Comparison of ENCODE assay signal across 16 cellular contexts in genomic region chr12:57717846-57718640, GRCh38. TPM values are rescaled to one million over a fixed set of nuclear protein-coding genes. Genes with fewer than 3 reads are reported as not detected.
A peak's percentile ranks its signal among the peaks of the same experiment; 100 is the strongest.
DNase-seq lines count a peak whose midpoint lies in the region; ATAC-seq, FAIRE-seq and TF ChIP-seq lines count a peak whose summit lies in the region.
"Had no signal": no experiment of that assay in that cellular context is flagged by ENCODE, and none has a peak within 500 bp of the region (broad histone marks: within the 10 kb centered on the region; RNA-seq: fewer than 3 reads in every experiment).

No MANE protein-coding gene starts in this region.

- H3K36me3 ChIP-seq in Caco-2 (ENCODE audit: control insufficient read depth, insufficient read depth, low read length) = no peaks in the 10 kb centered on the region
- H3K36me3 ChIP-seq in K562 (ENCODE audit: control insufficient read depth, insufficient read depth, low read length) = peaks cover 52% of the 10 kb centered on the region; the same call in 2 of the 3 replicates
- peaks cover 36% of the 10 kb centered on the region for H3K36me3 ChIP-seq in osteoblast (ENCODE audit: insufficient read depth, low read length)
- H3K36me3 ChIP-seq in effector memory CD4-positive, alpha-beta T cell (ENCODE audit: control insufficient read depth, insufficient read depth, low read length) = peaks cover 68% of the 10 kb centered on the region

- no peak for FAIRE-seq in K562 (lab: Jason Lieb, UNC)
- FAIRE-seq: GM18507 had no signal

- WGBS in K562 (ENCODE audit: insufficient coverage, low coverage, missing lambda C conversion rate) = 93% methylated on average over 14 of the region's 22 CpGs

- no peaks in the 10 kb centered on the region for H4K20me1 ChIP-seq in K562 (replicated peaks; ENCODE audit: control insufficient read depth, insufficient read depth, low read length)
- no peaks in the 10 kb centered on the region for H4K20me1 ChIP-seq in osteoblast (ENCODE audit: insufficient read depth, low read length)

- DNase-seq in activated CD8-positive, alpha-beta memory T cell treated with anti-CD3 and anti-CD28 coated beads, Interleukin-2, amount 10 ng/mL, durations not matched to agents 7 days and 5 days = no peak
- no peak for DNase-seq in activated CD8-positive, alpha-beta memory T cell treated with anti-CD3 and anti-CD28 coated beads, Interleukin-2, amount 50 U/mL, for 48 hours
- DNase-seq in Caco-2 = no peak
- DNase-seq in K562 (ENCODE audit: extremely low read depth in 1 of 4, low spot score in 3 of 4) = no peak
- peak; percentile 37 for DNase-seq in osteoblast (ENCODE audit: insufficient read length, low spot score, missing footprints)
- no peak for DNase-seq in central memory CD4-positive, alpha-beta T cell
- DNase-seq in activated naive CD8-positive, alpha-beta T cell treated with anti-CD3 and anti-CD28 coated beads for 36 hours = no peak
- no peak for DNase-seq in effector memory CD4-positive, alpha-beta T cell
- DNase-seq: HCEC 1CT, Karpas-422, NCI-H1417, NCI-H2029 treated with DMSO at 0.1 percent for 48 hours, NCI-H524, SIG-M5 had no signal

- H3K4me3 ChIP-seq in Caco-2 (ENCODE audit: low read depth, low read length) = no peak overlapping the region
- no peak overlapping the region for H3K4me3 ChIP-seq in K562
- no peak overlapping the region for H3K4me3 ChIP-seq in osteoblast (ENCODE audit: insufficient read depth, low read length)
- H3K4me3 ChIP-seq in effector memory CD4-positive, alpha-beta T cell (ENCODE audit: insufficient read depth, low read depth, low read length, poor library complexity, severe bottlenecking) = no peak overlapping the region

- ATAC-seq in activated CD8-positive, alpha-beta memory T cell treated with anti-CD3 and anti-CD28 coated beads, Interleukin-2, amount 10 ng/mL, durations not matched to agents 7 days and 5 days = no peak
- no peak for ATAC-seq in K562

- CTCF ChIA-PET in activated CD8-positive, alpha-beta memory T cell treated with anti-CD3 and anti-CD28 coated beads, Interleukin-2, amount 10 ng/mL, durations not matched to agents 7 days and 5 days (lab: Charles Lee) = interaction anchor here (1.2 to 1.4 kb wide), 2 partner anchors 13 to 23 kb away, joined by 3 read pairs; no protein-coding TSS in a partner anchor
- CTCF ChIA-PET in Caco-2 (lab: Charles Lee) (no interaction called here), K562 (lab: Yijun Ruan, JAX; ENCODE audit: low intra/inter-chr PET ratio) (no interaction called here)

- no peak overlapping the region for H3K9ac ChIP-seq in K562 (ENCODE audit: insufficient read depth in 1 of 2, low read depth in 2 of 2, low read length in 2 of 2)

- H3K79me2 ChIP-seq in K562 (ENCODE audit: control insufficient read depth, insufficient read depth, low read length) (no peaks in the 10 kb centered on the region), osteoblast (ENCODE audit: insufficient read depth, low read length) (no peaks in the 10 kb centered on the region)

- no peaks in the 10 kb centered on the region for H3K27me3 Mint-ChIP-seq in activated CD8-positive, alpha-beta memory T cell treated with anti-CD3 and anti-CD28 coated beads, Interleukin-2, amount 10 ng/mL, durations not matched to agents 7 days and 5 days
- no peaks in the 10 kb centered on the region for H3K27me3 Mint-ChIP-seq in Caco-2 (ENCODE audit: insufficient read depth, unreplicated experiment)
- no peaks in the 10 kb centered on the region for H3K27me3 Mint-ChIP-seq in activated naive CD8-positive, alpha-beta T cell treated with anti-CD3 and anti-CD28 coated beads for 36 hours

- H3K9me3 Mint-ChIP-seq in activated CD8-positive, alpha-beta memory T cell treated with anti-CD3 and anti-CD28 coated beads, Interleukin-2, amount 10 ng/mL, durations not matched to agents 7 days and 5 days (ENCODE audit: low read depth) = no peaks in the 10 kb centered on the region
- H3K9me3 Mint-ChIP-seq in Caco-2 (ENCODE audit: unreplicated experiment) = no peaks in the 10 kb centered on the region
- no peaks in the 10 kb centered on the region for H3K9me3 Mint-ChIP-seq in activated naive CD8-positive, alpha-beta T cell treated with anti-CD3 and anti-CD28 coated beads for 36 hours

- TF ChIP-seq EP300 in K562 (IDR thresholded peaks at IDR 0.05; ENCODE audit: low read length) = no peak

- H3K4me1 ChIP-seq in Caco-2 = no peaks in the 10 kb centered on the region
- H3K4me1 ChIP-seq in K562 (replicated peaks in 1 of 2; ENCODE audit: control insufficient read depth in 2 of 2, insufficient read depth in 2 of 2, low read length in 2 of 2) = no peaks in the 10 kb centered on the region
- H3K4me1 ChIP-seq in osteoblast (ENCODE audit: insufficient read depth, low read length) = no peaks in the 10 kb centered on the region
- no peaks in the 10 kb centered on the region for H3K4me1 ChIP-seq in effector memory CD4-positive, alpha-beta T cell (ENCODE audit: control insufficient read depth, insufficient read depth, low read length, poor library complexity, severe bottlenecking)

- H3K9me3 ChIP-seq in Caco-2 = no peaks in the 10 kb centered on the region
- no peaks in the 10 kb centered on the region for H3K9me3 ChIP-seq in K562 (replicated peaks; ENCODE audit: control insufficient read depth, insufficient read depth, low read depth, low read length)
- no peaks in the 10 kb centered on the region for H3K9me3 ChIP-seq in osteoblast (ENCODE audit: low read depth, low read length)
- H3K9me3 ChIP-seq in effector memory CD4-positive, alpha-beta T cell (ENCODE audit: control insufficient read depth, low read length) = no peaks in the 10 kb centered on the region

- no peak for TF ChIP-seq POLR2A in K562 (conservative IDR thresholded peaks at IDR 0.05)

- no peak overlapping the region for H3K4me3 Mint-ChIP-seq in activated CD8-positive, alpha-beta memory T cell treated with anti-CD3 and anti-CD28 coated beads, Interleukin-2, amount 10 ng/mL, durations not matched to agents 7 days and 5 days
- no peak overlapping the region for H3K4me3 Mint-ChIP-seq in Caco-2 (ENCODE audit: unreplicated experiment)
- no peak overlapping the region for H3K4me3 Mint-ChIP-seq in activated naive CD8-positive, alpha-beta T cell treated with anti-CD3 and anti-CD28 coated beads for 36 hours

- POLR2A ChIA-PET in Caco-2 (lab: Charles Lee) = no interaction called here
- POLR2A ChIA-PET in K562 (lab: Yijun Ruan, JAX) = interaction anchor here (0.9 to 1.1 kb wide), 2 partner anchors 11 to 24 kb away, joined by 4 to 5 read pairs; partner anchors contain the start of gene OS9

- no peak overlapping the region for H3K27ac ChIP-seq in K562 (ENCODE audit: extremely low read depth, low read depth, low read length)
- no peak overlapping the region for H3K27ac ChIP-seq in osteoblast (ENCODE audit: low read depth, low read length)
- H3K27ac ChIP-seq in effector memory CD4-positive, alpha-beta T cell (ENCODE audit: insufficient read depth, low read length, poor library complexity, severe bottlenecking) = no peak overlapping the region
- H3K27ac ChIP-seq: C4-2B had no signal

- H3K9me1 ChIP-seq in K562 (ENCODE audit: control insufficient read depth, insufficient read depth, low read length) = no peaks in the 10 kb centered on the region

- H3K27me3 ChIP-seq in Caco-2 (replicated peaks; ENCODE audit: control insufficient read depth, insufficient read depth, low read length) = no peaks in the 10 kb centered on the region
- no peaks in the 10 kb centered on the region for H3K27me3 ChIP-seq in K562 (ENCODE audit: control insufficient read depth in 2 of 2, insufficient read depth in 2 of 2, low read length in 2 of 2)
- no peaks in the 10 kb centered on the region for H3K27me3 ChIP-seq in osteoblast (ENCODE audit: insufficient read depth, low read length)
- no peaks in the 10 kb centered on the region for H3K27me3 ChIP-seq in effector memory CD4-positive, alpha-beta T cell (replicated peaks; ENCODE audit: control insufficient read depth, insufficient read depth, low read length, poor library complexity, severe bottlenecking)

- H3K36me3 Mint-ChIP-seq in activated CD8-positive, alpha-beta memory T cell treated with anti-CD3 and anti-CD28 coated beads, Interleukin-2, amount 10 ng/mL, durations not matched to agents 7 days and 5 days = peaks cover 23% of the 10 kb centered on the region
- H3K36me3 Mint-ChIP-seq in Caco-2 (ENCODE audit: insufficient read depth, unreplicated experiment) = peaks cover 12% of the 10 kb centered on the region
- peaks cover 25% of the 10 kb centered on the region for H3K36me3 Mint-ChIP-seq in activated naive CD8-positive, alpha-beta T cell treated with anti-CD3 and anti-CD28 coated beads for 36 hours

- H2AFZ ChIP-seq in K562 (ENCODE audit: low read depth, low read length) (no peak overlapping the region), osteoblast (ENCODE audit: low read length) (no peak overlapping the region)

- no peak for TF ChIP-seq RAD21 in K562 (CRISPR knock-in tag; conservative IDR thresholded peaks at IDR 0.05 in 1 of 2, IDR thresholded peaks at IDR 0.05 in 1 of 2)

- H3K4me2 ChIP-seq in K562 (ENCODE audit: insufficient read depth, low read length) (no peak overlapping the region), osteoblast (ENCODE audit: insufficient read depth, low read length) (no peak overlapping the region)

- in situ Hi-C loops in K562 (cut with MboI) = no loop called here

- intact Hi-C loops in Caco-2 (cut with micrococcal nuclease; ENCODE audit: unreplicated experiment) = no loop called here
- intact Hi-C loops in K562 (cut with micrococcal nuclease) = no loop called here

- TSS peak; percentile 16 for BruUV-seq in Caco-2 (replicated peaks; lab: Mats Ljungman, UMichigan)
- BruUV-seq in K562 (replicated peaks; lab: Mats Ljungman, UMichigan) = TSS peak; percentile 53

- no peaks in the 10 kb centered on the region for H3K4me1 Mint-ChIP-seq in activated CD8-positive, alpha-beta memory T cell treated with anti-CD3 and anti-CD28 coated beads, Interleukin-2, amount 10 ng/mL, durations not matched to agents 7 days and 5 days
- no peaks in the 10 kb centered on the region for H3K4me1 Mint-ChIP-seq in Caco-2 (ENCODE audit: low read depth, unreplicated experiment)
- peaks cover 2% of the 10 kb centered on the region for H3K4me1 Mint-ChIP-seq in activated naive CD8-positive, alpha-beta T cell treated with anti-CD3 and anti-CD28 coated beads for 36 hours

- peak overlapping the region; percentile 52 for H3K27ac Mint-ChIP-seq in activated CD8-positive, alpha-beta memory T cell treated with anti-CD3 and anti-CD28 coated beads, Interleukin-2, amount 10 ng/mL, durations not matched to agents 7 days and 5 days
- H3K27ac Mint-ChIP-seq in Caco-2 (ENCODE audit: unreplicated experiment) = no peak overlapping the region
- no peak overlapping the region for H3K27ac Mint-ChIP-seq in activated naive CD8-positive, alpha-beta T cell treated with anti-CD3 and anti-CD28 coated beads for 36 hours

- TF ChIP-seq CTCF in Caco-2 (IDR thresholded peaks at IDR 0.05; ENCODE audit: insufficient read depth in 1 of 2, low read depth in 1 of 2, low read length in 1 of 2, severe bottlenecking in 1 of 2, unreplicated experiment in 1 of 2) (no peak), K562 (IDR thresholded peaks at IDR 0.05 in 2 of 3, conservative IDR thresholded peaks at IDR 0.05 in 1 of 3; ENCODE audit: insufficient read depth in 2 of 3, low read depth in 1 of 3, low read length in 3 of 3) (no peak), osteoblast (IDR thresholded peaks at IDR 0.05; ENCODE audit: extremely low read depth, low read depth, low read length) (no peak)

RNA-seq across cellular contexts. Expression of gene AGAP2, which starts 20.5 kb away (rescaled TPM):
- 10 to 100 TPM; 70.7 to 72.7 TPM for total RNA-seq in activated CD8-positive, alpha-beta memory T cell treated with anti-CD3 and anti-CD28 coated beads, Interleukin-2, amount 10 ng/mL, durations not matched to agents 7 days and 5 days
- total RNA-seq in Caco-2 (2022) (0.09 TPM in 1 of 2 replicates, not detected in the other), K562 (2014; rRNA removed) (0.18 and 0.20 TPM in 2 replicates), K562 (2014; rRNA removed; fragmentation: Illumina TruSeq; extraction: Trizol) (0.13 and 0.36 TPM in 2 replicates), K562 (2015; rRNA removed; fragmentation: Illumina TruSeq; extraction: Trizol) (0.04 and 0.08 TPM in 2 replicates), K562 (2021) (0.31 and 0.60 TPM in 2 replicates), osteoblast (0.29 and 0.72 TPM in 2 replicates)
- total RNA-seq in K562 (2011; cell fraction: chromatin; rRNA removed; ENCODE audit: low replicate concordance) = 0.12 and 0.74 TPM in 2 replicates
- total RNA-seq in K562 (2011; cell fraction: nucleolus; rRNA removed) = 0.26 and 0.67 TPM in 2 replicates
- total RNA-seq in K562 (2011; cell fraction: nucleoplasm; rRNA removed) = 0.15 and 0.99 TPM in 2 replicates
- polyA plus RNA-seq in K562 (2011; rRNA removed) (0.12 and 0.36 TPM in 2 replicates), K562 (2014; fragmentation: Illumina TruSeq; extraction: Trizol) (0.19 and 0.77 TPM in 2 replicates), K562 (2014; fragmentation: Nextera tagmentation; extraction: Ambion mirVana) (under 1 TPM in 1 of 2 experiments, not detected in 1; 0.07 TPM), K562 (2014; rRNA removed) (0.20 and 0.88 TPM in 2 replicates)
- 0.06 and 0.22 TPM in 2 replicates for polyA plus RNA-seq in K562 (2011; cell fraction: cytosol; rRNA removed)
- 0.39 and 0.57 TPM in 2 replicates for polyA plus RNA-seq in K562 (2011; cell fraction: nucleus; rRNA removed)
- 0.46 and 0.65 TPM in 2 replicates for polyA plus RNA-seq in K562 (2012)
- 0.09 and 0.67 TPM in 2 replicates for polyA minus RNA-seq in K562 (2011; rRNA and poly(A)+ RNA removed)
- polyA minus RNA-seq in K562 (2011; cell fraction: cytosol; rRNA and poly(A)+ RNA removed) = not detected in 2 replicates
- 0.11 and 0.27 TPM in 2 replicates for polyA minus RNA-seq in K562 (2011; cell fraction: nucleus; rRNA and poly(A)+ RNA removed)
- 10 to 100 TPM; 22.6 to 23.8 TPM for total RNA-seq in activated naive CD8-positive, alpha-beta T cell treated with anti-CD3 and anti-CD28 coated beads for 36 hours

RNA-seq across cellular contexts. Expression of gene OS9, which starts 24.1 kb away (rescaled TPM):
- total RNA-seq in activated CD8-positive, alpha-beta memory T cell treated with anti-CD3 and anti-CD28 coated beads, Interleukin-2, amount 10 ng/mL, durations not matched to agents 7 days and 5 days = 100 to 1,000 TPM; 117 to 123 TPM
- total RNA-seq in Caco-2 (2022) = 169 and 182 TPM in 2 replicates
- total RNA-seq in K562 (2011; cell fraction: chromatin; rRNA removed; ENCODE audit: low replicate concordance) = 197 and 263 TPM in 2 replicates
- total RNA-seq in K562 (2011; cell fraction: nucleolus; rRNA removed) = 185 and 199 TPM in 2 replicates
- total RNA-seq in K562 (2011; cell fraction: nucleoplasm; rRNA removed) = 161 and 189 TPM in 2 replicates
- 88.5 and 93.7 TPM in 2 replicates for total RNA-seq in K562 (2014; rRNA removed)
- 71.3 and 77.4 TPM in 2 replicates for total RNA-seq in K562 (2014; rRNA removed; fragmentation: Illumina TruSeq; extraction: Trizol)
- total RNA-seq in K562 (2015; rRNA removed; fragmentation: Illumina TruSeq; extraction: Trizol) = 90.2 and 97.8 TPM in 2 replicates
- 85.4 and 89.5 TPM in 2 replicates for total RNA-seq in K562 (2021)
- 84.0 and 113 TPM in 2 replicates for polyA plus RNA-seq in K562 (2011; rRNA removed)
- polyA plus RNA-seq in K562 (2011; cell fraction: cytosol; rRNA removed) = 96.9 and 176 TPM in 2 replicates
- 254 and 358 TPM in 2 replicates for polyA plus RNA-seq in K562 (2011; cell fraction: nucleus; rRNA removed)
- 145 and 222 TPM in 2 replicates for polyA plus RNA-seq in K562 (2012)
- 93.3 and 105 TPM in 2 replicates for polyA plus RNA-seq in K562 (2014; fragmentation: Illumina TruSeq; extraction: Trizol)
- 1 to 10 TPM; 4.6 to 7.9 TPM for polyA plus RNA-seq in K562 (2014; fragmentation: Nextera tagmentation; extraction: Ambion mirVana)
- polyA plus RNA-seq in K562 (2014; rRNA removed) = 89.0 and 102 TPM in 2 replicates
- polyA minus RNA-seq in K562 (2011; rRNA and poly(A)+ RNA removed) = 130 and 134 TPM in 2 replicates
- polyA minus RNA-seq in K562 (2011; cell fraction: cytosol; rRNA and poly(A)+ RNA removed) = 33.0 and 35.3 TPM in 2 replicates
- 41.7 and 80.5 TPM in 2 replicates for polyA minus RNA-seq in K562 (2011; cell fraction: nucleus; rRNA and poly(A)+ RNA removed)
- total RNA-seq in osteoblast = 152 and 211 TPM in 2 replicates
- total RNA-seq in activated naive CD8-positive, alpha-beta T cell treated with anti-CD3 and anti-CD28 coated beads for 36 hours = 10 to 100 TPM; 53.7 to 59.8 TPM

RNA-seq across cellular contexts. Expression of gene TSPAN31, which starts 26.8 kb away (rescaled TPM):
- total RNA-seq in activated CD8-positive, alpha-beta memory T cell treated with anti-CD3 and anti-CD28 coated beads, Interleukin-2, amount 10 ng/mL, durations not matched to agents 7 days and 5 days = 10 to 100 TPM in 1 of 2 experiments, 1 to 10 TPM in 1; 10.0 to 19.4 TPM
- total RNA-seq in Caco-2 (2022) (20.6 and 23.3 TPM in 2 replicates), K562 (2014; rRNA removed) (11.3 and 14.0 TPM in 2 replicates), K562 (2014; rRNA removed; fragmentation: Illumina TruSeq; extraction: Trizol) (14.3 and 14.7 TPM in 2 replicates), K562 (2015; rRNA removed; fragmentation: Illumina TruSeq; extraction: Trizol) (12.6 and 14.3 TPM in 2 replicates), K562 (2021) (11.0 and 12.4 TPM in 2 replicates), osteoblast (37.4 and 41.6 TPM in 2 replicates)
- 36.4 and 39.7 TPM in 2 replicates for total RNA-seq in K562 (2011; cell fraction: chromatin; rRNA removed; ENCODE audit: low replicate concordance)
- 29.6 and 31.4 TPM in 2 replicates for total RNA-seq in K562 (2011; cell fraction: nucleolus; rRNA removed)
- 39.6 and 43.3 TPM in 2 replicates for total RNA-seq in K562 (2011; cell fraction: nucleoplasm; rRNA removed)
- polyA plus RNA-seq in K562 (2011; rRNA removed) (13.8 and 24.9 TPM in 2 replicates), K562 (2014; fragmentation: Illumina TruSeq; extraction: Trizol) (17.6 and 20.5 TPM in 2 replicates), K562 (2014; fragmentation: Nextera tagmentation; extraction: Ambion mirVana) (10 to 100 TPM; 20.1 to 26.4 TPM), K562 (2014; rRNA removed) (11.6 and 20.3 TPM in 2 replicates)
- 14.8 and 19.7 TPM in 2 replicates for polyA plus RNA-seq in K562 (2011; cell fraction: cytosol; rRNA removed)
- polyA plus RNA-seq in K562 (2011; cell fraction: nucleus; rRNA removed) = 14.7 and 19.0 TPM in 2 replicates
- 19.0 and 31.1 TPM in 2 replicates for polyA plus RNA-seq in K562 (2012)
- 10.0 and 19.6 TPM in 2 replicates for polyA minus RNA-seq in K562 (2011; rRNA and poly(A)+ RNA removed)
- polyA minus RNA-seq in K562 (2011; cell fraction: cytosol; rRNA and poly(A)+ RNA removed) = 5.6 and 6.3 TPM in 2 replicates
- 10.2 and 10.6 TPM in 2 replicates for polyA minus RNA-seq in K562 (2011; cell fraction: nucleus; rRNA and poly(A)+ RNA removed)
- total RNA-seq in activated naive CD8-positive, alpha-beta T cell treated with anti-CD3 and anti-CD28 coated beads for 36 hours = 1 to 10 TPM; 5.7 TPM

RNA-seq across cellular contexts. Expression of gene CDK4, which starts 34.1 kb away (rescaled TPM):
- 100 to 1,000 TPM; 127 to 167 TPM for total RNA-seq in activated CD8-positive, alpha-beta memory T cell treated with anti-CD3 and anti-CD28 coated beads, Interleukin-2, amount 10 ng/mL, durations not matched to agents 7 days and 5 days
- total RNA-seq in Caco-2 (2022) (205 and 210 TPM in 2 replicates), K562 (2014; rRNA removed) (237 and 282 TPM in 2 replicates), K562 (2014; rRNA removed; fragmentation: Illumina TruSeq; extraction: Trizol) (173 and 188 TPM in 2 replicates), K562 (2015; rRNA removed; fragmentation: Illumina TruSeq; extraction: Trizol) (216 and 217 TPM in 2 replicates), K562 (2021) (238 and 253 TPM in 2 replicates), osteoblast (275 and 293 TPM in 2 replicates)
- total RNA-seq in K562 (2011; cell fraction: chromatin; rRNA removed; ENCODE audit: low replicate concordance) = 135 and 229 TPM in 2 replicates
- total RNA-seq in K562 (2011; cell fraction: nucleolus; rRNA removed) = 165 and 176 TPM in 2 replicates
- total RNA-seq in K562 (2011; cell fraction: nucleoplasm; rRNA removed) = 168 and 190 TPM in 2 replicates
- polyA plus RNA-seq in K562 (2011; rRNA removed) (429 and 436 TPM in 2 replicates), K562 (2014; fragmentation: Illumina TruSeq; extraction: Trizol) (347 and 427 TPM in 2 replicates), K562 (2014; fragmentation: Nextera tagmentation; extraction: Ambion mirVana) (10 to 100 TPM; 37.8 to 62.8 TPM), K562 (2014; rRNA removed) (309 and 339 TPM in 2 replicates)
- 496 and 542 TPM in 2 replicates for polyA plus RNA-seq in K562 (2011; cell fraction: cytosol; rRNA removed)
- 182 and 203 TPM in 2 replicates for polyA plus RNA-seq in K562 (2011; cell fraction: nucleus; rRNA removed)
- polyA plus RNA-seq in K562 (2012) = 227 and 292 TPM in 2 replicates
- polyA minus RNA-seq in K562 (2011; rRNA and poly(A)+ RNA removed) = 194 and 258 TPM in 2 replicates
- polyA minus RNA-seq in K562 (2011; cell fraction: cytosol; rRNA and poly(A)+ RNA removed) = 98.1 and 128 TPM in 2 replicates
- polyA minus RNA-seq in K562 (2011; cell fraction: nucleus; rRNA and poly(A)+ RNA removed) = 95.2 and 124 TPM in 2 replicates
- 100 to 1,000 TPM; 275 to 304 TPM for total RNA-seq in activated naive CD8-positive, alpha-beta T cell treated with anti-CD3 and anti-CD28 coated beads for 36 hours

RNA-seq across cellular contexts. Expression of gene MARCHF9, which starts 36.9 kb away (rescaled TPM):
- 10 to 100 TPM; 21.0 to 24.9 TPM for total RNA-seq in activated CD8-positive, alpha-beta memory T cell treated with anti-CD3 and anti-CD28 coated beads, Interleukin-2, amount 10 ng/mL, durations not matched to agents 7 days and 5 days
- 11.0 and 12.0 TPM in 2 replicates for total RNA-seq in Caco-2 (2022)
- total RNA-seq in K562 (2011; cell fraction: chromatin; rRNA removed; ENCODE audit: low replicate concordance) = 16.0 and 31.2 TPM in 2 replicates
- total RNA-seq in K562 (2011; cell fraction: nucleolus; rRNA removed) = 19.5 and 20.8 TPM in 2 replicates
- total RNA-seq in K562 (2011; cell fraction: nucleoplasm; rRNA removed) = 19.7 and 22.6 TPM in 2 replicates
- total RNA-seq in K562 (2014; rRNA removed) = 6.2 and 6.9 TPM in 2 replicates
- total RNA-seq in K562 (2014; rRNA removed; fragmentation: Illumina TruSeq; extraction: Trizol) = 2.9 and 4.2 TPM in 2 replicates
- 4.6 and 5.6 TPM in 2 replicates for total RNA-seq in K562 (2015; rRNA removed; fragmentation: Illumina TruSeq; extraction: Trizol)
- total RNA-seq in K562 (2021) = 10.1 and 10.7 TPM in 2 replicates
- 6.6 and 10.3 TPM in 2 replicates for polyA plus RNA-seq in K562 (2011; rRNA removed)
- polyA plus RNA-seq in K562 (2011; cell fraction: cytosol; rRNA removed) = 7.2 and 10.1 TPM in 2 replicates
- 18.7 and 23.4 TPM in 2 replicates for polyA plus RNA-seq in K562 (2011; cell fraction: nucleus; rRNA removed)
- 7.2 and 10.2 TPM in 2 replicates for polyA plus RNA-seq in K562 (2012)
- 9.5 and 9.9 TPM in 2 replicates for polyA plus RNA-seq in K562 (2014; fragmentation: Illumina TruSeq; extraction: Trizol)
- polyA plus RNA-seq in K562 (2014; fragmentation: Nextera tagmentation; extraction: Ambion mirVana) = 1 to 10 TPM in 1 of 2 experiments, under 1 TPM in 1; 0.80 to 1.3 TPM
- polyA plus RNA-seq in K562 (2014; rRNA removed) = 9.7 and 12.4 TPM in 2 replicates
- polyA minus RNA-seq in K562 (2011; rRNA and poly(A)+ RNA removed) = 5.3 and 5.6 TPM in 2 replicates
- 3.7 and 4.7 TPM in 2 replicates for polyA minus RNA-seq in K562 (2011; cell fraction: cytosol; rRNA and poly(A)+ RNA removed)
- 5.0 and 5.2 TPM in 2 replicates for polyA minus RNA-seq in K562 (2011; cell fraction: nucleus; rRNA and poly(A)+ RNA removed)
- total RNA-seq in osteoblast = 0.59 and 0.72 TPM in 2 replicates
- total RNA-seq in activated naive CD8-positive, alpha-beta T cell treated with anti-CD3 and anti-CD28 coated beads for 36 hours = 10 to 100 TPM; 18.2 to 19.2 TPM

Comparison
In these comparisons a context has a peak if more than half of its experiments do, and no peak if none do; other contexts are left out.
1. RNA of gene AGAP2, which starts 20.5 kb away (total RNA-seq): 70.7 to 72.7 TPM in activated CD8-positive, alpha-beta memory T cell treated with anti-CD3 and anti-CD28 coated beads, Interleukin-2, amount 10 ng/mL, durations not matched to agents 7 days and 5 days and 22.6 to 23.8 TPM in activated naive CD8-positive, alpha-beta T cell treated with anti-CD3 and anti-CD28 coated beads for 36 hours; 0.29 to 0.72 TPM in osteoblast, 0.04 to 0.99 TPM in K562 and 0.09 TPM in Caco-2; every median in the first group is over 10 times any median in the second.